8 cellular contexts compared by ENCODE assay signal in the genomic region with DNA sequence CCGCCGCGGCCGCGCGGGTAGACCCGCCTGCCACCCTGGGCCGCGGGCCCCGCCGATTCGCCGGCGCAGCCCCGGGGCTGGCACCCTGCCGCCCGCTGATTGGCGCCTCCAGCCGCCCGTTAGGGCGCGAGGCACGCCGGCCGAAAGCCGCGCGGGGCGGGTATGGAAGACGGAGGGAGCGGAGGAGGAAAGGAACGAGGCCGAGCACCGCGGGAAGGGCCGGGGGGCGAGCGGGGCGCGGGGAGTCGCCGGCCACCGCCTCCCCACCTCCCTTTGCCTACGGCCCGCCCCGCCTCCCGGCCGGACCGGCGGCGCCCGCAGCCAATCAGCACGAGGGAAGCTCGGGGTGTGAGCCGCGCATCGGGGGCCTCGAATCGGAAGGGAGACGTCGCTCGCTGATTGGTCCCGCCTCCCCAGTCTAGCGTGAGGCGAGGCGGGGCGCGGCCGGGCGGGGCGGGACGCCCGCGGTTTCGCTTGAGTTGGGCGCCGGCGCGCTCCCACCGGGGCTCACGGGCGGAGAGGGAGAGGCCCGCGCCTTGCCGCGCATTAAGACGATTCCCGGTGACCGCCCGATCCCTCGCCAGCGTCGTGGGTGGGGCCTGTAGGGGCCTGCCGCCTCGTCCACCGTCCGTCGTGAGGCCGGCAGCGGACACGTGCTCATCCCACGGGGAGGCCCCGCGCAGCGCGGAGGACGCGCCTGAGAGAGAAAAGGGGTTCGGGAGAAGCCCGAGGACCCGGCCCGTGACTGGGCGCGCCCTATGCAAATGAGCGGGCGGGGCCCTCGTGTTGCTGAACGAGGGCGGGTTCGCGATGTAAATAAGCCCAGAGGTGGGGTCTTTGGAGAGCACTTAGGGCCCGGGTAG. TPM values are rescaled to one million over a fixed set of nuclear protein-coding genes. Genes with fewer than 3 reads are reported as not detected.
DNase-seq lines count a peak whose midpoint lies in the region; ATAC-seq and TF ChIP-seq lines count a peak whose summit lies in the region.

No MANE protein-coding gene starts in this region.

- no peaks in the 10 kb centered on the region for H3K27me3 ChIP-seq in CD4-positive, alpha-beta T cell (ENCODE audit: control insufficient read depth, insufficient read depth, low read length)
- H3K27me3 ChIP-seq in lung (ENCODE audit: control insufficient read depth, insufficient read depth) = no peaks in the 10 kb centered on the region

- peak overlapping the region; percentile 93 for H3K4me3 Mint-ChIP-seq in CD4-positive, alpha-beta T cell
- peak overlapping the region; percentile 80 for H3K4me3 Mint-ChIP-seq in activated CD8-positive, alpha-beta T cell treated with anti-CD3 and anti-CD28 coated beads for 36 hours

- H3K36me3 ChIP-seq in lung (ENCODE audit: control insufficient read depth in 2 of 2, insufficient read depth in 2 of 2, low read length in 2 of 2) = no peaks in the 10 kb centered on the region

- peak; percentile 75 for ATAC-seq in CD4-positive, alpha-beta T cell (ENCODE audit: poor library complexity)
- ATAC-seq in GM19455 (IDR thresholded peaks at IDR 0.05; ENCODE audit: unreplicated experiment) (peak; percentile 82), lung (ENCODE audit: insufficient read depth, low FRiP score) (peak; percentile 91)
- peak; percentile 81 for ATAC-seq in activated CD8-positive, alpha-beta T cell treated with anti-CD3 and anti-CD28 coated beads for 36 hours

- peaks cover 45% of the 10 kb centered on the region for H3K4me1 Mint-ChIP-seq in CD4-positive, alpha-beta T cell (ENCODE audit: low read depth)
- H3K4me1 Mint-ChIP-seq in activated CD8-positive, alpha-beta T cell treated with anti-CD3 and anti-CD28 coated beads for 36 hours (ENCODE audit: low read depth) = peaks cover 34% of the 10 kb centered on the region

- H3K36me3 Mint-ChIP-seq in CD4-positive, alpha-beta T cell (ENCODE audit: low read depth) = peaks cover 13% of the 10 kb centered on the region
- H3K36me3 Mint-ChIP-seq in activated CD8-positive, alpha-beta T cell treated with anti-CD3 and anti-CD28 coated beads for 36 hours (ENCODE audit: low read depth) = peaks cover 14% of the 10 kb centered on the region

- no peak for TF ChIP-seq CTCF in CD4-positive, alpha-beta T cell (IDR thresholded peaks at IDR 0.05)
- no peak for TF ChIP-seq CTCF in activated CD8-positive, alpha-beta T cell treated with anti-CD3 and anti-CD28 coated beads for 36 hours (IDR thresholded peaks at IDR 0.05)
- no peak for TF ChIP-seq CTCF in lung (IDR thresholded peaks at IDR 0.05; ENCODE audit: control extremely low read depth, extremely low read depth)

- H3K4me3 ChIP-seq in lung = peak overlapping the region; percentile 81

- DNase-seq in CD4-positive, alpha-beta T cell = peak; percentile 86 to 94 (median 92)
- DNase-seq in HK-2 (ENCODE audit: unreplicated experiment) (peak; percentile 89), NCI-H82 treated with DMSO at 0.1 percent for 48 hours (lab: John Stamatoyannopoulos, UW; ENCODE audit: unreplicated experiment) (peak; percentile 74), ecto neural progenitor cell (ENCODE audit: low spot score) (peak; percentile 97), lung (ENCODE audit: low spot score) (peak; percentile 96)
- peak; percentile 96 for DNase-seq in activated CD8-positive, alpha-beta T cell treated with anti-CD3 and anti-CD28 coated beads for 36 hours
- peak; percentile 87 to 94 (median 88) for DNase-seq in stimulated activated CD4-positive, alpha-beta T cell treated with anti-CD3 and anti-CD28 coated beads, TNF-alpha, amount 100 ng/mL, for 24 hours (ENCODE audit: low read depth in 3 of 3)

- POLR2A ChIA-PET in CD4-positive, alpha-beta T cell (lab: Charles Lee) = interaction anchor here (0.6 to 2.3 kb wide), 23 partner anchors 9 to 1010 kb away, joined by 3 to 63 read pairs (median 5); a partner anchor contains a TSS
- POLR2A ChIA-PET in activated CD8-positive, alpha-beta T cell treated with anti-CD3 and anti-CD28 coated beads for 36 hours (lab: Charles Lee) = interaction anchor here (0.8 to 1.7 kb wide), 5 partner anchors 14 to 46 kb away, joined by 3 to 7 read pairs (median 5); no protein-coding TSS in a partner anchor

- H3K27ac Mint-ChIP-seq in CD4-positive, alpha-beta T cell = peak overlapping the region; percentile 95
- H3K27ac Mint-ChIP-seq in activated CD8-positive, alpha-beta T cell treated with anti-CD3 and anti-CD28 coated beads for 36 hours = peak overlapping the region; percentile 88

- H3K4me1 ChIP-seq in lung (ENCODE audit: control insufficient read depth in 2 of 2, insufficient read depth in 2 of 2, low read length in 2 of 2) = peaks cover 0 to 17% of the 10 kb centered on the region in 2 donors

- no peaks in the 10 kb centered on the region for H3K9me3 Mint-ChIP-seq in CD4-positive, alpha-beta T cell
- H3K9me3 Mint-ChIP-seq in activated CD8-positive, alpha-beta T cell treated with anti-CD3 and anti-CD28 coated beads for 36 hours = no peaks in the 10 kb centered on the region

- no peaks in the 10 kb centered on the region for H3K9me3 ChIP-seq in CD4-positive, alpha-beta T cell (ENCODE audit: control insufficient read depth, low read length)
- H3K9me3 ChIP-seq in lung (ENCODE audit: control insufficient read depth in 2 of 2, insufficient read depth in 1 of 2, low read length in 1 of 2) = no peaks in the 10 kb centered on the region

- CTCF ChIA-PET in CD4-positive, alpha-beta T cell (lab: Charles Lee) = interaction anchor here (0.6 to 2.1 kb wide), 2 partner anchors 18 to 77 kb away, joined by 4 to 6 read pairs; no protein-coding TSS in a partner anchor
- CTCF ChIA-PET in activated CD8-positive, alpha-beta T cell treated with anti-CD3 and anti-CD28 coated beads for 36 hours (lab: Charles Lee) = interaction anchor here (1.1 kb wide), 1 partner anchor 55 kb away, joined by 5 read pairs; no protein-coding TSS in a partner anchor

- peak overlapping the region; percentile 92 for H3K27ac ChIP-seq in CD4-positive, alpha-beta T cell (ENCODE audit: low read depth, low read length)
- peak overlapping the region; percentile 98 to 100 for H3K27ac ChIP-seq in lung (ENCODE audit: low read depth in 1 of 2, low read length in 1 of 2)

- H3K27me3 Mint-ChIP-seq in CD4-positive, alpha-beta T cell = no peaks in the 10 kb centered on the region
- no peaks in the 10 kb centered on the region for H3K27me3 Mint-ChIP-seq in activated CD8-positive, alpha-beta T cell treated with anti-CD3 and anti-CD28 coated beads for 36 hours

- 1% methylated on average over 90 to 122 of the region's 122 CpGs for WGBS in lung, 2 donors

- intact Hi-C loops in CD4-positive, alpha-beta T cell (cut with DNase I, micrococcal nuclease) = loop anchor here in 1 of 2 experiments (2.0 to 10.0 kb wide), 5 partner anchors 28 to 1554 kb away; a partner anchor contains a TSS
- intact Hi-C loops in activated CD8-positive, alpha-beta T cell treated with anti-CD3 and anti-CD28 coated beads for 36 hours (cut with micrococcal nuclease) = no loop called here

RNA-seq across cellular contexts. Expression of a gene that starts 0.6 kb away (rescaled TPM):
- 10 to 100 TPM; 80.4 to 83.0 TPM for total RNA-seq in CD4-positive, alpha-beta T cell
- total RNA-seq in activated CD8-positive, alpha-beta T cell treated with anti-CD3 and anti-CD28 coated beads for 36 hours = 100 to 1,000 TPM; 141 to 142 TPM
- 100 to 1,000 TPM; 129 to 161 TPM for total RNA-seq in lung
- polyA plus RNA-seq in lung = 10 to 100 TPM; 30.6 to 51.7 TPM

Comparison
In these comparisons a context has a peak if more than half of its experiments do, and no peak if none do; other contexts are left out.
1. Peak in every context shown above with its lines: DNase-seq, ATAC-seq, H3K4me3 ChIP-seq and H3K27ac ChIP-seq.